20 cellular contexts compared by ENCODE assay signal in genomic region chr2:203646961-203647360, GRCh38. TPM values are rescaled to one million over a fixed set of nuclear protein-coding genes. Genes with fewer than 3 reads are reported as not detected.
DNase-seq lines count a peak whose midpoint lies in the region; ATAC-seq, FAIRE-seq and TF ChIP-seq lines count a peak whose summit lies in the region.
"Had no signal": no experiment of that assay in that cellular context is flagged by ENCODE, and none has a peak within 500 bp of the region (broad histone marks: within the 10 kb centered on the region; RNA-seq: fewer than 3 reads in every experiment).

No MANE protein-coding gene starts in this region.

- CTCF ChIA-PET in mammary epithelial cell (lab: Charles Lee; ENCODE audit: low non-redundant PET) (no interaction called here), HepG2 (lab: Yijun Ruan, JAX; ENCODE audit: low intra/inter-chr PET ratio, low total read pairs) (no interaction called here)

- POLR2A ChIA-PET in HepG2 (lab: Yijun Ruan, JAX): no interaction called here

- BruUV-seq in mammary epithelial cell (replicated peaks; lab: Mats Ljungman, UMichigan) (no TSS peak), HepG2 (replicated peaks; lab: Mats Ljungman, UMichigan) (no TSS peak)

- in situ Hi-C loops in mammary epithelial cell (cut with MboI; ENCODE audit: low sequenced_read_pairs in 2 of 2): no loop called here
- in situ Hi-C loops in HepG2 (cut with HindIII; ENCODE audit: extremely low pct_ligation_motif_present, low pct_unique_long_range_greater_than_20kb): loop anchor here (5.0 kb wide), 1 partner anchor 135 kb away; no protein-coding TSS in a partner anchor
- in situ Hi-C loops in G401 (cut with HindIII; ENCODE audit: low sequenced_read_pairs): no loop called here

- H3K9ac ChIP-seq in mammary epithelial cell (ENCODE audit: insufficient read depth, low read length) (no peak overlapping the region), HepG2 (ENCODE audit: insufficient read depth, low read depth, low read length) (no peak overlapping the region)

- H3K9me3 ChIP-seq in breast epithelium (no peaks in the 10 kb centered on the region), mammary epithelial cell (replicated peaks; ENCODE audit: insufficient read depth, low read length) (no peaks in the 10 kb centered on the region), HepG2 (ENCODE audit: low read length) (no peaks in the 10 kb centered on the region), stomach (no peaks in the 10 kb centered on the region)

- no peaks in the 10 kb centered on the region for H3K27me3 ChIP-seq in breast epithelium
- H3K27me3 ChIP-seq in mammary epithelial cell (ENCODE audit: insufficient read depth, low read length): no peaks in the 10 kb centered on the region
- no peaks in the 10 kb centered on the region for H3K27me3 ChIP-seq in GM23338 (ENCODE audit: insufficient read depth)
- no peaks in the 10 kb centered on the region for H3K27me3 ChIP-seq in HepG2 (ENCODE audit: control insufficient read depth in 1 of 2, insufficient read depth in 2 of 2, low read length in 2 of 2)
- H3K27me3 ChIP-seq in stomach: no peaks in the 10 kb centered on the region

- H3K4me1 ChIP-seq in breast epithelium (peaks cover 0 to 14% of the 10 kb centered on the region in 2 donors), mammary epithelial cell (ENCODE audit: insufficient read depth, low read length) (peaks cover 22% of the 10 kb centered on the region), GM23338 (ENCODE audit: insufficient read depth) (0 out of 2 replicates have a peak, but pooled peaks cover 4% of the 10 kb centered on the region), HepG2 (ENCODE audit: insufficient read depth, low read length) (peaks cover 61% of the 10 kb centered on the region), stomach (peaks cover 22 to 43% (median 33%) of the 10 kb centered on the region in 4 donors)

- H3K79me2 ChIP-seq in mammary epithelial cell (ENCODE audit: insufficient read depth, low read length) (no peaks in the 10 kb centered on the region), GM23338 (replicated peaks; ENCODE audit: insufficient read depth) (no peaks in the 10 kb centered on the region), HepG2 (ENCODE audit: insufficient read depth, low read length) (no peaks in the 10 kb centered on the region)

- no peaks in the 10 kb centered on the region for H3F3A ChIP-seq in GM23338 (replicated peaks; ENCODE audit: low read depth)

- peaks cover 3% of the 10 kb centered on the region; the same call in 1 of the 2 replicates for H3K9me2 ChIP-seq in GM23338 (ENCODE audit: insufficient read depth)

- FAIRE-seq in HepG2 (lab: Jason Lieb, UNC): no peak
- FAIRE-seq: GM12892, H1 had no signal

- peaks cover 5% of the 10 kb centered on the region; the same call in 1 of the 3 replicates for H3K4me1 Mint-ChIP-seq in GM23338

- no peak overlapping the region for H3K4me2 ChIP-seq in mammary epithelial cell (ENCODE audit: insufficient read depth, low read depth, low read length)
- no peak overlapping the region for H3K4me2 ChIP-seq in GM23338
- H3K4me2 ChIP-seq in HepG2 (ENCODE audit: low read depth, low read length): no peak overlapping the region

- H3K4me3 Mint-ChIP-seq in GM23338: no peak overlapping the region
- H3K4me3 Mint-ChIP-seq: CD4-positive, alpha-beta T cell had no signal

- DNase-seq in breast epithelium (ENCODE audit: low spot score in 2 of 2) (no peak), mammary epithelial cell (no peak), GM23338 (ENCODE audit: low spot score) (no peak), HepG2 (ENCODE audit: low spot score) (no peak), mesenteric fat pad (ENCODE audit: low spot score) (no peak), stomach (no peak), G401 (ENCODE audit: low spot score) (no peak), SKM-1 treated with dmso at 0.1 percent for 144 hours (lab: John Stamatoyannopoulos, UW; ENCODE audit: unreplicated experiment) (no peak)
- DNase-seq: C1 segment of cervical spinal cord; CD4-positive, alpha-beta T cell; CD8-positive, alpha-beta memory T cell; DMS53; DMS79 treated with DMSO at 0.1 percent for 48 hours had no signal

- intact Hi-C loops in breast epithelium (cut with DNase I; ENCODE audit: low total_unique reads) (no loop called here), mammary epithelial cell (cut with micrococcal nuclease) (no loop called here), HepG2 (cut with micrococcal nuclease; ENCODE audit: unreplicated experiment) (no loop called here), stomach (cut with DNase I; ENCODE audit: low total_unique reads) (no loop called here)

- dilution Hi-C loops in mammary epithelial cell (cut with HindIII; ENCODE audit: low sequenced_read_pairs): no loop called here

- TF ChIP-seq EP300 in HepG2 (IDR thresholded peaks at IDR 0.05; ENCODE audit: low read depth in 2 of 2, low read length in 2 of 2) (no peak), HepG2 (CRISPR knock-in tag; IDR thresholded peaks at IDR 0.05; ENCODE audit: borderline replicate concordance) (0 out of 2 replicates have a peak, but pooled peaks have one; percentile 2), stomach (IDR thresholded peaks at IDR 0.05) (no peak)

- H3K27ac Mint-ChIP-seq in GM23338: no peak overlapping the region
- H3K27ac Mint-ChIP-seq: CD4-positive, alpha-beta T cell had no signal

- H3K36me3 Mint-ChIP-seq in GM23338 (ENCODE audit: low read depth): peaks cover 7% of the 10 kb centered on the region
- H3K36me3 Mint-ChIP-seq: CD8-positive, alpha-beta memory T cell had no signal

- ATAC-seq in GM23338 (no peak), HepG2 (no peak)

- H3K27ac ChIP-seq in breast epithelium: peak overlapping the region; percentile 6 to 45
- H3K27ac ChIP-seq in mammary epithelial cell (ENCODE audit: insufficient read depth, low read depth, low read length): no peak overlapping the region
- H3K27ac ChIP-seq in GM23338 (ENCODE audit: low read depth): no peak overlapping the region
- H3K27ac ChIP-seq in HepG2 (ENCODE audit: extremely low read length, insufficient read depth, low read length): no peak overlapping the region
- H3K27ac ChIP-seq in stomach: no peak overlapping the region
- H3K27ac ChIP-seq: 22Rv1 had no signal

- H3K9me3 Mint-ChIP-seq in GM23338: peaks cover 10% of the 10 kb centered on the region
- H3K9me3 Mint-ChIP-seq: CD4-positive, alpha-beta T cell; CD8-positive, alpha-beta memory T cell had no signal

- no peak overlapping the region for H2AFZ ChIP-seq in mammary epithelial cell (ENCODE audit: low read depth, low read length)
- 0 out of 2 replicates have a peak overlapping the region, but pooled peaks have one; percentile 23 for H2AFZ ChIP-seq in GM23338
- H2AFZ ChIP-seq in HepG2 (ENCODE audit: low read length): no peak overlapping the region

- WGBS in mammary epithelial cell (ENCODE audit: low coverage, missing lambda C conversion rate): 98% methylated on average over 4 of the region's 5 CpGs
- WGBS in HepG2 (ENCODE audit: low lambda C conversion rate): 95% methylated on average over 5 of the region's 5 CpGs
- 89 to 94% (median 93%) methylated on average over 5 of the region's 5 CpGs for WGBS in stomach, 5 donors

- TF ChIP-seq CTCF in breast epithelium (IDR thresholded peaks at IDR 0.05) (no peak), mammary epithelial cell (conservative IDR thresholded peaks at IDR 0.05 in 1 of 2, IDR thresholded peaks at IDR 0.05 in 1 of 2; ENCODE audit: extremely low read depth in 1 of 2, insufficient read depth in 1 of 2, low read depth in 1 of 2, low read length in 2 of 2) (no peak), GM23338 (conservative IDR thresholded peaks at IDR 0.05; ENCODE audit: low read depth in 2 of 2) (no peak), HepG2 (CRISPR knock-in tag; IDR thresholded peaks at IDR 0.05) (no peak), stomach (IDR thresholded peaks at IDR 0.05) (no peak)

- H3K36me3 ChIP-seq in breast epithelium: no peaks in the 10 kb centered on the region
- no peaks in the 10 kb centered on the region for H3K36me3 ChIP-seq in mammary epithelial cell (ENCODE audit: insufficient read depth, low read length)
- no peaks in the 10 kb centered on the region for H3K36me3 ChIP-seq in GM23338 (ENCODE audit: insufficient read depth)
- H3K36me3 ChIP-seq in HepG2 (replicated peaks in 1 of 2; ENCODE audit: control insufficient read depth in 1 of 2, insufficient read depth in 2 of 2, low read length in 2 of 2): no peaks in the 10 kb centered on the region
- no peaks in the 10 kb centered on the region for H3K36me3 ChIP-seq in stomach

- H3K27me3 Mint-ChIP-seq in GM23338 (ENCODE audit: insufficient read depth, low read depth, poor library complexity): peaks cover 4% of the 10 kb centered on the region
- H3K27me3 Mint-ChIP-seq: CD4-positive, alpha-beta T cell; CD8-positive, alpha-beta memory T cell had no signal

- no peak for TF ChIP-seq RAD21 in HepG2 (CRISPR knock-in tag; IDR thresholded peaks at IDR 0.05)

- no peaks in the 10 kb centered on the region for H4K20me1 ChIP-seq in mammary epithelial cell (ENCODE audit: insufficient read depth, low read length)
- no peaks in the 10 kb centered on the region for H4K20me1 ChIP-seq in GM23338 (replicated peaks; ENCODE audit: insufficient read depth)
- no peaks in the 10 kb centered on the region for H4K20me1 ChIP-seq in HepG2 (ENCODE audit: insufficient read depth, low read length)

- TF ChIP-seq POLR2A in breast epithelium (IDR thresholded peaks at IDR 0.05) (no peak), HepG2 (IDR thresholded peaks at IDR 0.05; ENCODE audit: insufficient read depth in 1 of 2, low read depth in 2 of 2, low read length in 2 of 2) (no peak), stomach (IDR thresholded peaks at IDR 0.05) (no peak)

- H3K4me3 ChIP-seq in breast epithelium (no peak overlapping the region), mammary epithelial cell (replicated peaks in 1 of 3; ENCODE audit: insufficient read depth in 1 of 3, low read depth in 2 of 3, low read length in 3 of 3) (no peak overlapping the region), GM23338 (no peak overlapping the region), HepG2 (replicated peaks in 1 of 3; ENCODE audit: insufficient read depth in 1 of 3, low read depth in 2 of 3, low read length in 3 of 3) (no peak overlapping the region), stomach (no peak overlapping the region)

RNA-seq across cellular contexts. Expression of gene CD28, which starts 59.5 kb away (rescaled TPM):
- total RNA-seq in breast epithelium (1 to 10 TPM; 2.2 to 4.2 (median 2.9) TPM), mammary epithelial cell (not detected), HepG2 (2016; rRNA removed; fragmentation: Illumina TruSeq; extraction: Trizol) (not detected in 2 replicates), mesenteric fat pad (15.7 TPM), stomach (1 to 10 TPM in 2 of 5 donors, under 1 TPM in 1, not detected in 2; 0.29 to 4.4 (median 2.9) TPM)
- polyA plus RNA-seq in mammary epithelial cell (not detected), GM23338 (2016; fragmentation: Nextera tagmentation; extraction: Ambion mirVana) (not detected in 2 replicates), HepG2 (2011; rRNA removed) (not detected in 2 replicates), stomach (under 1 TPM; 0.15 to 0.25 (median 0.23) TPM)
- polyA minus RNA-seq in mammary epithelial cell: not detected
- not detected in 2 replicates for total RNA-seq in GM23338 (2014; rRNA removed; shearing (Covaris generic))
- not detected in 2 replicates for total RNA-seq in HepG2 (2016; cell fraction: cytosol; rRNA removed; fragmentation: Illumina TruSeq; extraction: Trizol; ENCODE audit: low read depth)
- total RNA-seq in HepG2 (2016; cell fraction: insoluble cytoplasmic fraction; rRNA removed; fragmentation: Illumina TruSeq; extraction: Trizol): not detected in 2 replicates
- total RNA-seq in HepG2 (2016; cell fraction: membrane; rRNA removed; fragmentation: Illumina TruSeq; extraction: Trizol): 0.03 TPM in 1 of 2 replicates, not detected in the other
- not detected in 2 replicates for total RNA-seq in HepG2 (2016; cell fraction: nucleus; rRNA removed; fragmentation: Illumina TruSeq; extraction: Trizol)
- 0.03 TPM in 2 replicates for polyA plus RNA-seq in HepG2 (2011; cell fraction: cytosol; rRNA removed)
- not detected in 2 replicates for polyA plus RNA-seq in HepG2 (2011; cell fraction: nucleus; rRNA removed)
- not detected in 2 replicates for polyA plus RNA-seq in HepG2 (2012)
- polyA plus RNA-seq in HepG2 (2016; cell fraction: cytosol; fragmentation: Illumina TruSeq; extraction: Trizol; ENCODE audit: low read depth): not detected in 2 replicates
- polyA plus RNA-seq in HepG2 (2016; cell fraction: insoluble cytoplasmic fraction; fragmentation: Illumina TruSeq; extraction: Trizol; ENCODE audit: low read depth): not detected in 2 replicates
- polyA plus RNA-seq in HepG2 (2016; cell fraction: membrane; fragmentation: Illumina TruSeq; extraction: Trizol; ENCODE audit: low read depth): not detected in 2 replicates
- polyA plus RNA-seq in HepG2 (2016; cell fraction: nucleus; fragmentation: Illumina TruSeq; extraction: Trizol; ENCODE audit: insufficient read depth, low read depth): not detected in 2 replicates
- not detected in 2 replicates for polyA minus RNA-seq in HepG2 (2011; rRNA and poly(A)+ RNA removed; ENCODE audit: low replicate concordance)
- polyA minus RNA-seq in HepG2 (2011; cell fraction: cytosol; rRNA and poly(A)+ RNA removed): not detected in 2 replicates
- polyA minus RNA-seq in HepG2 (2011; cell fraction: nucleus; rRNA and poly(A)+ RNA removed): not detected in 2 replicates
- not detected in 2 replicates for total RNA-seq in G401 (2014; rRNA removed; shearing (Covaris generic))
- total RNA-seq: Calu3, Daoy, H1, H7 had no signal
- polyA plus RNA-seq: BJ, H1 had no signal

Comparison
In these comparisons a context has a peak if more than half of its experiments do, and no peak if none do; other contexts are left out.
1. H3K27ac ChIP-seq: peak in breast epithelium (2 of 2); none in mammary epithelial cell (single experiment), GM23338 (single experiment), HepG2 (single experiment) and stomach (0 of 5).